8 cellular contexts compared by ENCODE assay signal in genomic region chr6:32176476-32177181, GRCh38. TPM values are rescaled to one million over a fixed set of nuclear protein-coding genes. Genes with fewer than 3 reads are reported as not detected.
DNase-seq lines count a peak whose midpoint lies in the region; ATAC-seq and TF ChIP-seq lines count a peak whose summit lies in the region.

No MANE protein-coding gene starts in this region.

- H3K36me3 ChIP-seq in BLaER1 (peaks cover 24% of the 10 kb centered on the region), KOPT-K1 (ENCODE audit: insufficient read depth, low read length) (peaks cover 20% of the 10 kb centered on the region), lung (ENCODE audit: control insufficient read depth in 2 of 2, insufficient read depth in 2 of 2, low read length in 2 of 2) (peaks cover 0 to 10% of the 10 kb centered on the region in 2 donors), upper lobe of right lung (peaks cover 15% of the 10 kb centered on the region)

- peak overlapping the region; percentile 87 to 98 (median 91) for H3K4me3 Mint-ChIP-seq in brain

- peaks cover 24% of the 10 kb centered on the region for H3K36me3 Mint-ChIP-seq in brain

- peak overlapping the region; percentile 82 for H3K9ac ChIP-seq in BLaER1

- H3K27me3 Mint-ChIP-seq in brain = peaks cover 12% of the 10 kb centered on the region

- H3K4me2 ChIP-seq in BLaER1 = peak overlapping the region; percentile 94

- peaks cover 77% of the 10 kb centered on the region for H3K4me1 Mint-ChIP-seq in brain

- intact Hi-C loops in upper lobe of right lung (cut with DNase I) = no loop called here

- H3K9me3 ChIP-seq in BLaER1 = no peaks in the 10 kb centered on the region
- no peaks in the 10 kb centered on the region for H3K9me3 ChIP-seq in KOPT-K1 (ENCODE audit: insufficient read depth, low read length, poor library complexity, severe bottlenecking)
- no peaks in the 10 kb centered on the region for H3K9me3 ChIP-seq in lung (ENCODE audit: control insufficient read depth in 2 of 2, insufficient read depth in 1 of 2, low read length in 1 of 2)
- no peaks in the 10 kb centered on the region for H3K9me3 ChIP-seq in upper lobe of right lung

- H3K27me3 ChIP-seq in BLaER1 (no peaks in the 10 kb centered on the region), lung (ENCODE audit: control insufficient read depth, insufficient read depth) (no peaks in the 10 kb centered on the region), upper lobe of right lung (no peaks in the 10 kb centered on the region)

- DNase-seq in lung (ENCODE audit: low spot score) (no peak), upper lobe of right lung (no peak), NCI-H1105 treated with DMSO at 0.1 percent for 48 hours (lab: John Stamatoyannopoulos, UW) (no peak), DMS153 treated with DMSO at 0.1 percent for 48 hours (lab: John Stamatoyannopoulos, UW; ENCODE audit: unreplicated experiment) (no peak)

- H3K27ac ChIP-seq in BLaER1 (peak overlapping the region; percentile 89), KOPT-K1 (ENCODE audit: low read depth, low read length, poor library complexity, severe bottlenecking) (peak overlapping the region; percentile 83), lung (ENCODE audit: low read depth in 1 of 2, low read length in 1 of 2) (peak overlapping the region; percentile 88 to 95), upper lobe of right lung (peak overlapping the region; percentile 98)

- H3K27ac Mint-ChIP-seq in brain = peak overlapping the region; percentile 95 to 99 (median 98)

- H3K9me3 Mint-ChIP-seq in brain = peaks cover 0 to 3% (median 0%) of the 10 kb centered on the region in 5 experiments

- ATAC-seq in lung (ENCODE audit: insufficient read depth, low FRiP score) (no peak), upper lobe of right lung (no peak), GM19035 (IDR thresholded peaks at IDR 0.05; ENCODE audit: unreplicated experiment) (no peak)

- H3K4me3 ChIP-seq in BLaER1 (peak overlapping the region; percentile 88), lung (no peak overlapping the region), upper lobe of right lung (peak overlapping the region; percentile 85)

- no peaks in the 10 kb centered on the region for H4K20me1 ChIP-seq in BLaER1

- TF ChIP-seq CTCF in brain (conservative IDR thresholded peaks at IDR 0.05) (no peak), lung (IDR thresholded peaks at IDR 0.05; ENCODE audit: control extremely low read depth, extremely low read depth) (no peak), upper lobe of right lung (IDR thresholded peaks at IDR 0.05) (no peak)

- peaks cover 66% of the 10 kb centered on the region for H3K4me1 ChIP-seq in BLaER1
- peaks cover 7 to 11% of the 10 kb centered on the region in 2 donors for H3K4me1 ChIP-seq in lung (ENCODE audit: control insufficient read depth in 2 of 2, insufficient read depth in 2 of 2, low read length in 2 of 2)
- peaks cover 37% of the 10 kb centered on the region for H3K4me1 ChIP-seq in upper lobe of right lung

- WGBS in lung, 2 donors = 17 to 27% methylated on average over 5 of the region's 5 CpGs

RNA-seq across cellular contexts. Expression of gene AGPAT1, which starts 0.7 kb away (rescaled TPM):
- polyA plus RNA-seq in brain (ENCODE audit: insufficient read depth, low read depth, low replicate concordance) (199 TPM), lung (10 to 100 TPM; 32.1 to 48.9 TPM)
- total RNA-seq in lung (10 to 100 TPM; 24.7 to 52.6 TPM), upper lobe of right lung (53.0 TPM)

RNA-seq across cellular contexts. Expression of gene RNF5, which starts 1.6 kb away (rescaled TPM):
- polyA plus RNA-seq in brain (ENCODE audit: insufficient read depth, low read depth, low replicate concordance) (231 TPM), lung (10 to 100 TPM; 56.3 to 94.4 TPM)
- total RNA-seq in lung (10 to 100 TPM; 45.2 to 66.7 TPM), upper lobe of right lung (44.6 TPM)

RNA-seq across cellular contexts. Expression of gene AGER, which starts 7.4 kb away (rescaled TPM):
- polyA plus RNA-seq in brain (ENCODE audit: insufficient read depth, low read depth, low replicate concordance) (2.1 TPM), lung (1,000 to 10,000 TPM in 1 of 2 donors, 100 to 1,000 TPM in 1; 352 to 1,487 TPM)
- total RNA-seq in lung (100 to 1,000 TPM; 178 to 342 TPM), upper lobe of right lung (1,590 TPM)

RNA-seq across cellular contexts. Expression of gene EGFL8, which starts 12.2 kb away (rescaled TPM):
- polyA plus RNA-seq in brain (ENCODE audit: insufficient read depth, low read depth, low replicate concordance) (11.5 TPM), lung (10 to 100 TPM in 1 of 2 donors, 1 to 10 TPM in 1; 3.8 to 10.9 TPM)
- total RNA-seq in lung (10 to 100 TPM in 1 of 2 donors, 1 to 10 TPM in 1; 9.6 to 10.5 TPM), upper lobe of right lung (14.5 TPM)

RNA-seq across cellular contexts. Expression of gene PBX2, which starts 13.4 kb away (rescaled TPM):
- polyA plus RNA-seq in brain (ENCODE audit: insufficient read depth, low read depth, low replicate concordance) = 44.9 TPM
- total RNA-seq in lung = 100 to 1,000 TPM in 1 of 2 donors, 10 to 100 TPM in 1; 86.7 to 128 TPM
- 10 to 100 TPM; 56.0 to 85.2 TPM for polyA plus RNA-seq in lung
- total RNA-seq in upper lobe of right lung = 100 TPM
